In the genomic region with DNA sequence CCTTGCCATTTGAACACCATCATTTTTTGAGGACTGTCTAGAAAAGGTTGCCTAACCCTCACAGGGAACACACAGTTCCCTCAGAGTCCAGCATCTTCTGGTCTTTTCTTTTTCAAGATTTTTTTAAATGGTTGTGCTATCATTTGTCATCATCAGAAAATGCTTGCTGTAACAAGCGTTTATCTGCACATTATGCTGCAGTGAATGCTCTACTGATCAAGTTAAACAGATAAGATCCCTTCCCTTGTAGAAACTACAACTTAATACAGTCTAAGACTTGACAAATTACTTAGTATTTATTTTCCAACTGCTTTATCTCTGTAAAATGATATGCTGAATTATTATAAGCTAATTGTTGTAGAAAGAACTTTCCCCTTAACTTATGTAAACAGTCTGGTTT, we compare ENCODE assay signal across 30 cellular contexts.
"Had no signal": no experiment of that assay in that cellular context is flagged by ENCODE, and none has a peak within 500 bp of the region (broad histone marks: within the 10 kb centered on the region; RNA-seq: fewer than 3 reads in every experiment).

No MANE protein-coding gene starts in this region.

- DNase-seq: activated CD4-positive, alpha-beta T cell treated with anti-CD3 and anti-CD28 coated beads for 4 hours; activated CD4-positive, alpha-beta T cell treated with anti-CD3 and anti-CD28 coated beads, Interleukin-2, amount 50 U/mL, for 4 hours; activated effector memory CD4-positive, alpha-beta T cell treated with anti-CD3 and anti-CD28 coated beads, Interleukin-2, amount 50 U/mL, for 16 hours; activated naive CD4-positive, alpha-beta T cell treated with anti-CD3 and anti-CD28 coated beads, Interleukin-2, amount 50 U/mL, for 16 hours; activated naive CD8-positive, alpha-beta T cell treated with anti-CD3 and anti-CD28 coated beads, Interleukin-2, amount 50 U/mL, for 24 hours; activated T-cell treated with anti-CD3 and anti-CD28 coated beads for 4 hours; anterior cingulate cortex; cerebellar nuclear complex; colonic mucosa; effector CD8-positive, alpha-beta T cell; esophagus squamous epithelium; foreskin melanocyte; left ventricle myocardium superior; nucleus accumbens; psoas muscle; sigmoid colon; small intestine; stimulated activated CD4-positive, alpha-beta T cell treated with anti-CD3 and anti-CD28 coated beads, Interleukin-4, amount 100 ng/mL, for 4 hours; stimulated activated CD8-positive, alpha-beta memory T cell treated with anti-CD3 and anti-CD28 coated beads, Interleukin-4, amount 100 ng/mL, for 48 hours; stimulated activated naive B cell treated with anti-CD40 and anti-IgM and Interleukin-4, amounts not matched to agents 10 μg/mL and 1 μg/mL and 100 μg/mL, for 72 hours; stomach; T-helper 1 cell; tibial artery had no signal

- H3K27me3 ChIP-seq: cardiac muscle cell, colonic mucosa, esophagus squamous epithelium, sigmoid colon, stomach, suprapubic skin, tibial artery, upper lobe of right lung had no signal

- H3K27ac Mint-ChIP-seq: activated naive CD8-positive, alpha-beta T cell treated with anti-CD3 and anti-CD28 coated beads, Interleukin-2, amount 50 U/mL, for 24 hours; activated T-helper 1 cell treated with anti-CD3 and anti-CD28 coated beads, Interleukin-12 subunit alpha, Interleukin-12 subunit beta, Interleukin-2, Interleukin-4 antibody, amounts not matched to agents 30 ng/mL and 10 ng/mL and 1 ng/mL, durations not matched to agents 14 hours and 24 hours and 36 hours; stimulated activated naive B cell treated with anti-CD40 and anti-IgM and Interleukin-4, amounts not matched to agents 10 μg/mL and 1 μg/mL and 100 μg/mL, for 72 hours; T-helper 2 cell treated with Interferon-gamma antibody and Interleukin-4, amounts not matched to agents 5 μg/mL and 100 μg/mL, for 36 hours had no signal

- ATAC-seq: activated naive CD8-positive, alpha-beta T cell treated with anti-CD3 and anti-CD28 coated beads, Interleukin-2, amount 50 U/mL, for 24 hours; left ventricle myocardium superior; psoas muscle; stimulated activated naive B cell treated with anti-CD40 and anti-IgM and Interleukin-4, amounts not matched to agents 10 μg/mL and 1 μg/mL and 100 μg/mL, for 72 hours; upper lobe of right lung had no signal

- H3K4me3 Mint-ChIP-seq: activated naive CD8-positive, alpha-beta T cell treated with anti-CD3 and anti-CD28 coated beads, Interleukin-2, amount 50 U/mL, for 24 hours; activated T-helper 1 cell treated with anti-CD3 and anti-CD28 coated beads, Interleukin-12 subunit alpha, Interleukin-12 subunit beta, Interleukin-2, Interleukin-4 antibody, amounts not matched to agents 30 ng/mL and 10 ng/mL and 1 ng/mL, durations not matched to agents 14 hours and 24 hours and 36 hours; stimulated activated naive B cell treated with anti-CD40 and anti-IgM and Interleukin-4, amounts not matched to agents 10 μg/mL and 1 μg/mL and 100 μg/mL, for 72 hours; T-helper 2 cell treated with Interferon-gamma antibody and Interleukin-4, amounts not matched to agents 5 μg/mL and 100 μg/mL, for 36 hours had no signal

- H3K9me3 Mint-ChIP-seq: activated naive CD8-positive, alpha-beta T cell treated with anti-CD3 and anti-CD28 coated beads, Interleukin-2, amount 50 U/mL, for 24 hours; activated T-helper 1 cell treated with anti-CD3 and anti-CD28 coated beads, Interleukin-12 subunit alpha, Interleukin-12 subunit beta, Interleukin-2, Interleukin-4 antibody, amounts not matched to agents 30 ng/mL and 10 ng/mL and 1 ng/mL, durations not matched to agents 14 hours and 24 hours and 36 hours; stimulated activated naive B cell treated with anti-CD40 and anti-IgM and Interleukin-4, amounts not matched to agents 10 μg/mL and 1 μg/mL and 100 μg/mL, for 72 hours; T-helper 2 cell treated with Interferon-gamma antibody and Interleukin-4, amounts not matched to agents 5 μg/mL and 100 μg/mL, for 36 hours had no signal

- H3K9me3 ChIP-seq: colonic mucosa, esophagus squamous epithelium, psoas muscle, sigmoid colon, stomach, suprapubic skin, tibial artery, upper lobe of right lung had no signal

- H3K4me1 Mint-ChIP-seq: activated naive CD8-positive, alpha-beta T cell treated with anti-CD3 and anti-CD28 coated beads, Interleukin-2, amount 50 U/mL, for 24 hours had no signal

- H3K4me3 ChIP-seq: cardiac muscle cell, colonic mucosa, esophagus squamous epithelium, psoas muscle, sigmoid colon, stomach, suprapubic skin, tibial artery, upper lobe of right lung had no signal

- H3K4me1 ChIP-seq: colonic mucosa, sigmoid colon, tibial artery, upper lobe of right lung had no signal

- H3K27ac ChIP-seq: cardiac muscle cell, colonic mucosa, epithelial cell of prostate, parathyroid adenoma, psoas muscle, stomach, suprapubic skin, tibial artery, upper lobe of right lung had no signal
